In genomic region chr3:7456376-7456775, GRCh38 we compare ENCODE assay signal across 25 cellular contexts.
"Had no signal": no experiment of that assay in that cellular context is flagged by ENCODE, and none has a peak within 500 bp of the region (broad histone marks: within the 10 kb centered on the region; RNA-seq: fewer than 3 reads in every experiment).

No MANE protein-coding gene starts in this region.

- H3K27me3 ChIP-seq: neutrophil, pancreas, right lobe of liver, sigmoid colon, stomach, thyroid gland, tibial nerve, upper lobe of left lung, vagina had no signal

- ATAC-seq: natural killer cell treated with Interleukin-12 subunit alpha and Interleukin-12 subunit beta and Interleukin-15 and Interleukin-18, amount 100 ng/mL, for 72 hours; pancreas; right cardiac atrium; right lobe of liver; stimulated activated effector memory CD8-positive, alpha-beta T cell treated with anti-CD3 and anti-CD28 coated beads, Interleukin-12 subunit alpha, Interleukin-12 subunit beta, amount 100 ng/mL, for 72 hours; stimulated activated naive B cell treated with anti-CD40 and anti-IgM and Interleukin-4, amounts not matched to agents 10 μg/mL and 1 μg/mL and 100 μg/mL, for 72 hours had no signal

- H3K27ac ChIP-seq: neutrophil, pancreas, prostate gland, right lobe of liver, sigmoid colon, stomach, thoracic aorta, thyroid gland, tibial nerve, upper lobe of left lung, vagina had no signal

- H3K4me3 ChIP-seq: pancreas, prostate gland, right lobe of liver, sigmoid colon, stomach, thoracic aorta, thyroid gland, tibial nerve, upper lobe of left lung, vagina had no signal

- H3K9me3 ChIP-seq: neutrophil, pancreas, prostate gland, right lobe of liver, sigmoid colon, stomach, thoracic aorta, thyroid gland, tibial nerve, upper lobe of left lung, vagina had no signal

- DNase-seq: nephron progenitor cell; nucleus accumbens; pancreas; right cardiac atrium; right lobe of liver; sigmoid colon; small intestine; stimulated activated CD4-positive, alpha-beta T cell treated with anti-CD3 and anti-CD28 coated beads, Interleukin-15, amount 100 ng/mL, for 24 hours; stimulated activated CD4-positive, alpha-beta T cell treated with anti-CD3 and anti-CD28 coated beads, Interleukin-2, amount 100 ng/mL, for 24 hours; stimulated activated CD4-positive, alpha-beta T cell treated with anti-CD3 and anti-CD28 coated beads, Interleukin-2, amount 100 ng/mL, for 48 hours; stimulated activated CD4-positive, alpha-beta T cell treated with anti-CD3 and anti-CD28 coated beads, Interleukin-4, amount 100 ng/mL, for 24 hours; stimulated activated naive B cell treated with anti-CD40 and anti-IgM and Interleukin-4, amounts not matched to agents 10 μg/mL and 1 μg/mL and 100 μg/mL, for 72 hours; stimulated activated naive CD4-positive, alpha-beta T cell treated with Interleukin-2 at 50 U/mL for 16 hours; stomach; thyroid gland; trophoblast cell; upper lobe of left lung had no signal

- H3K36me3 ChIP-seq: neutrophil, pancreas, prostate gland, right lobe of liver, sigmoid colon, stomach, thoracic aorta, thyroid gland, tibial nerve, upper lobe of left lung, vagina had no signal

- H3K4me1 ChIP-seq: pancreas, prostate gland, right lobe of liver, sigmoid colon, stomach, thyroid gland, tibial nerve, upper lobe of left lung, vagina had no signal

- FAIRE-seq: pancreas, small intestine, urothelium cell line had no signal
